ENCODE assay signal across 22 cellular contexts in the genomic region with DNA sequence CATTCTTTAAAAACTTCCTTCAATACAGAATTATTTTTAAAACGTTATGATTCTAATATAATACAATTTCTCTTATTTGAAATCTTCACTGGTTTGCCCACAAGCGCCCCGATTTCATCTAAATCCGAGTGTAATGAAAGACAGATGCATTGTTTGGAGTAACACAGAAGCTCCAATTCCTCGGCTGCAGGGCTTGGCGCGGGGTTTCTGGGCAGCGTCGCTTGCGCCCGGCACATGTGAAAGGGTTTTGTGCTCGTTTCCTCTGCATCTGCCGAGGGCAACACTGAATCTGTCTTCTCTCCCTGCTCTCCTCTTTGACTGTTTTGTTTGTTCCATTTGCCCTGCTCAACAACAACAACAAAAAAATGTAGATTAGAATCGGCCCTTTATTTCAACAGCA.
DNase-seq lines count a peak whose midpoint lies in the region; ATAC-seq and TF ChIP-seq lines count a peak whose summit lies in the region.
"Had no signal": no experiment of that assay in that cellular context is flagged by ENCODE, and none has a peak within 500 bp of the region (broad histone marks: within the 10 kb centered on the region; RNA-seq: fewer than 3 reads in every experiment).

No MANE protein-coding gene starts in this region.

- no peaks in the 10 kb centered on the region for H3K36me3 ChIP-seq in smooth muscle cell (ENCODE audit: low read depth)
- H3K36me3 ChIP-seq: upper lobe of right lung had no signal

- H3K4me2 ChIP-seq in smooth muscle cell: no peak overlapping the region

- no peak overlapping the region for H3K4me3 ChIP-seq in smooth muscle cell
- H3K4me3 ChIP-seq: upper lobe of right lung had no signal

- no peaks in the 10 kb centered on the region for H3K27me3 Mint-ChIP-seq in activated naive CD8-positive, alpha-beta T cell treated with anti-CD3 and anti-CD28 coated beads for 36 hours

- H3K9ac ChIP-seq in smooth muscle cell (ENCODE audit: low read depth): no peak overlapping the region

- no peaks in the 10 kb centered on the region for H3K4me1 Mint-ChIP-seq in activated naive CD8-positive, alpha-beta T cell treated with anti-CD3 and anti-CD28 coated beads for 36 hours
- H3K4me1 Mint-ChIP-seq: activated naive CD8-positive, alpha-beta T cell treated with anti-CD3 and anti-CD28 coated beads, Interleukin-2, amount 50 U/mL, for 24 hours had no signal

- H3K27ac Mint-ChIP-seq in activated naive CD8-positive, alpha-beta T cell treated with anti-CD3 and anti-CD28 coated beads for 36 hours: no peak overlapping the region
- H3K27ac Mint-ChIP-seq: activated naive CD8-positive, alpha-beta T cell treated with anti-CD3 and anti-CD28 coated beads, Interleukin-2, amount 50 U/mL, for 24 hours; activated T-helper 2 cell treated with anti-CD3 and anti-CD28 coated beads, Interferon-gamma antibody, Interleukin-2, Interleukin-4, amounts not matched to agents 10 μg/mL and 5 μg/mL and 100 μg/mL, durations not matched to agents 14 hours and 24 hours and 36 hours; dendritic cell treated with granulocyte-macrophage colony-stimulating factor and Interleukin-4, amounts not matched to agents 40 ng/mL and 50 ng/mL, for 4 days had no signal

- ATAC-seq in HG03457 (IDR thresholded peaks at IDR 0.05; ENCODE audit: unreplicated experiment): no peak
- ATAC-seq: HepG2, right cardiac atrium, upper lobe of right lung had no signal

- 86% methylated on average over 14 of the region's 14 CpGs for WGBS in smooth muscle cell (ENCODE audit: low lambda C conversion rate)

- no peaks in the 10 kb centered on the region for H4K20me1 ChIP-seq in smooth muscle cell (ENCODE audit: low read depth)

- H3K4me3 Mint-ChIP-seq in activated naive CD8-positive, alpha-beta T cell treated with anti-CD3 and anti-CD28 coated beads for 36 hours: no peak overlapping the region
- H3K4me3 Mint-ChIP-seq: activated naive CD8-positive, alpha-beta T cell treated with anti-CD3 and anti-CD28 coated beads, Interleukin-2, amount 50 U/mL, for 24 hours; dendritic cell treated with granulocyte-macrophage colony-stimulating factor and Interleukin-4, amounts not matched to agents 40 ng/mL and 50 ng/mL, for 4 days had no signal

- H3F3A ChIP-seq in smooth muscle cell (ENCODE audit: low read depth): no peaks in the 10 kb centered on the region

- no peak overlapping the region for H2AFZ ChIP-seq in smooth muscle cell (ENCODE audit: low read depth)

- no peaks in the 10 kb centered on the region for H3K4me1 ChIP-seq in smooth muscle cell (ENCODE audit: low read depth)
- H3K4me1 ChIP-seq: upper lobe of right lung had no signal

- no peak for TF ChIP-seq CTCF in smooth muscle cell (IDR thresholded peaks at IDR 0.05; ENCODE audit: borderline replicate concordance, insufficient read depth, poor library complexity, severe bottlenecking)

- peak; percentile 87 for DNase-seq in NCI-H1105 treated with DMSO at 0.1 percent for 48 hours (lab: John Stamatoyannopoulos, UW)
- DNase-seq in anterior cingulate cortex (lab: John Stamatoyannopoulos, UW): peak in 52 of 58 donors; percentile 15 to 90 (median 68)
- DNase-seq in head of caudate nucleus: peak; percentile 74 to 94 (median 89)
- DNase-seq in putamen (ENCODE audit: low spot score): peak; percentile 94
- DNase-seq in activated naive CD8-positive, alpha-beta T cell treated with anti-CD3 and anti-CD28 coated beads for 36 hours: no peak
- DNase-seq in mucosa of gallbladder (ENCODE audit: low spot score): no peak
- no peak for DNase-seq in smooth muscle cell (lab: John Stamatoyannopoulos, UW; ENCODE audit: unreplicated experiment)
- DNase-seq: ACHN; activated CD4-positive, alpha-beta T cell treated with anti-CD3 and anti-CD28 coated beads, Interleukin-2, amount 50 U/mL, for 1 hour; activated naive CD8-positive, alpha-beta T cell treated with anti-CD3 and anti-CD28 coated beads, Interleukin-2, amount 50 U/mL, for 24 hours; mammary epithelial cell; NCI-H1048; NCI-H2107; upper lobe of right lung had no signal

- intact Hi-C loops in head of caudate nucleus (cut with DNase I): no loop called here

- H3K9me3 ChIP-seq in smooth muscle cell (replicated peaks; ENCODE audit: low read depth): no peaks in the 10 kb centered on the region
- H3K9me3 ChIP-seq: upper lobe of right lung had no signal

- peaks cover 2% of the 10 kb centered on the region for H3K36me3 Mint-ChIP-seq in activated naive CD8-positive, alpha-beta T cell treated with anti-CD3 and anti-CD28 coated beads for 36 hours

- no peaks in the 10 kb centered on the region for H3K9me3 Mint-ChIP-seq in activated naive CD8-positive, alpha-beta T cell treated with anti-CD3 and anti-CD28 coated beads for 36 hours
- H3K9me3 Mint-ChIP-seq: activated naive CD8-positive, alpha-beta T cell treated with anti-CD3 and anti-CD28 coated beads, Interleukin-2, amount 50 U/mL, for 24 hours; activated T-helper 2 cell treated with anti-CD3 and anti-CD28 coated beads, Interferon-gamma antibody, Interleukin-2, Interleukin-4, amounts not matched to agents 10 μg/mL and 5 μg/mL and 100 μg/mL, durations not matched to agents 14 hours and 24 hours and 36 hours; dendritic cell treated with granulocyte-macrophage colony-stimulating factor and Interleukin-4, amounts not matched to agents 40 ng/mL and 50 ng/mL, for 4 days had no signal

- H3K27me3 ChIP-seq in smooth muscle cell (ENCODE audit: low read depth): no peaks in the 10 kb centered on the region
- H3K27me3 ChIP-seq: upper lobe of right lung had no signal

- H3K27ac ChIP-seq in smooth muscle cell (ENCODE audit: low read depth): no peak overlapping the region
- H3K27ac ChIP-seq: C4-2B, HL-60, upper lobe of right lung, VCaP had no signal

- no peaks in the 10 kb centered on the region for H3K79me2 ChIP-seq in smooth muscle cell (ENCODE audit: low read depth)

Comparison
In these comparisons a context has a peak if more than half of its experiments do, and no peak if none do; other contexts are left out.
1. DNase-seq: peak in NCI-H1105 treated with DMSO at 0.1 percent for 48 hours (single experiment), anterior cingulate cortex (52 of 58), head of caudate nucleus (42 of 42) and putamen (single experiment); none in activated naive CD8-positive, alpha-beta T cell treated with anti-CD3 and anti-CD28 coated beads for 36 hours (single experiment), mucosa of gallbladder (single experiment) and smooth muscle cell (single experiment).